Comparison of ENCODE assay signal across 8 cellular contexts in genomic region chr15:81133782-81134461, GRCh38. TPM values are rescaled to one million over a fixed set of nuclear protein-coding genes. Genes with fewer than 3 reads are reported as not detected.
A peak's percentile ranks its signal among the peaks of the same experiment; 100 is the strongest.
DNase-seq lines count a peak whose midpoint lies in the region; ATAC-seq and TF ChIP-seq lines count a peak whose summit lies in the region.

Gene CFAP161 (plus strand): TSS chr15:81134270. CDS start chr15:81134330, 60 bp downstream.

- no peaks in the 10 kb centered on the region for H3K9me3 ChIP-seq in esophagus squamous epithelium

- no peak for TF ChIP-seq POLR2A in esophagus squamous epithelium (IDR thresholded peaks at IDR 0.05)

- DNase-seq in COR-L47 (lab: John Stamatoyannopoulos, UW) = peak; percentile 84
- peak; percentile 72 for DNase-seq in NCI-H1105 treated with DMSO at 0.1 percent for 48 hours (lab: John Stamatoyannopoulos, UW)
- peak; percentile 47 for DNase-seq in activated CD4-positive, alpha-beta memory T cell treated with anti-CD3 and anti-CD28 coated beads for 36 hours
- DNase-seq in esophagus squamous epithelium (lab: John Stamatoyannopoulos, UW) = no peak
- peak; percentile 65 for DNase-seq in mucosa of gallbladder (ENCODE audit: low spot score)

- H3K27me3 ChIP-seq in esophagus squamous epithelium = peaks cover 0 to 36% (median 0%) of the 10 kb centered on the region in 4 donors

- CTCF ChIA-PET in activated CD4-positive, alpha-beta memory T cell treated with anti-CD3 and anti-CD28 coated beads for 36 hours (lab: Charles Lee) = interaction anchor here (1.2 kb wide), 1 partner anchor 132 kb away, joined by 7 read pairs; no protein-coding TSS in a partner anchor

- POLR2A ChIA-PET in activated CD4-positive, alpha-beta memory T cell treated with anti-CD3 and anti-CD28 coated beads for 36 hours (lab: Charles Lee) = no interaction called here

- H3K4me3 ChIP-seq in esophagus squamous epithelium = peak within 1 kb of the TSS in 3 of 4 donors; percentile 9 to 60 (median 33)

- H3K9me3 Mint-ChIP-seq in activated CD4-positive, alpha-beta memory T cell treated with anti-CD3 and anti-CD28 coated beads for 36 hours = no peaks in the 10 kb centered on the region
- H3K9me3 Mint-ChIP-seq in stimulated activated naive CD8-positive, alpha-beta T cell treated with anti-CD3 and anti-CD28 coated beads, Interleukin-15, Interleukin-2, amounts not matched to agents 100 ng/mL and 50 ng/mL, for 24 hours = no peaks in the 10 kb centered on the region

- H3K4me3 Mint-ChIP-seq in activated CD4-positive, alpha-beta memory T cell treated with anti-CD3 and anti-CD28 coated beads for 36 hours = peak within 1 kb of the TSS; percentile 20
- H3K4me3 Mint-ChIP-seq in stimulated activated naive CD8-positive, alpha-beta T cell treated with anti-CD3 and anti-CD28 coated beads, Interleukin-15, Interleukin-2, amounts not matched to agents 100 ng/mL and 50 ng/mL, for 24 hours = peak within 1 kb of the TSS; percentile 28

- intact Hi-C loops in activated CD4-positive, alpha-beta memory T cell treated with anti-CD3 and anti-CD28 coated beads for 36 hours (cut with micrococcal nuclease) = no loop called here
- intact Hi-C loops in esophagus squamous epithelium (cut with DNase I) = no loop called here

- peaks cover 57% of the 10 kb centered on the region for H3K27me3 Mint-ChIP-seq in activated CD4-positive, alpha-beta memory T cell treated with anti-CD3 and anti-CD28 coated beads for 36 hours
- H3K27me3 Mint-ChIP-seq in stimulated activated naive CD8-positive, alpha-beta T cell treated with anti-CD3 and anti-CD28 coated beads, Interleukin-15, Interleukin-2, amounts not matched to agents 100 ng/mL and 50 ng/mL, for 24 hours = peaks cover 56% of the 10 kb centered on the region

- H3K27ac Mint-ChIP-seq in activated CD4-positive, alpha-beta memory T cell treated with anti-CD3 and anti-CD28 coated beads for 36 hours = no peak within 1 kb of the TSS
- H3K27ac Mint-ChIP-seq in stimulated activated naive CD8-positive, alpha-beta T cell treated with anti-CD3 and anti-CD28 coated beads, Interleukin-15, Interleukin-2, amounts not matched to agents 100 ng/mL and 50 ng/mL, for 24 hours = no peak within 1 kb of the TSS

- no peaks in the 10 kb centered on the region for H3K36me3 ChIP-seq in esophagus squamous epithelium

- peaks cover 6% of the 10 kb centered on the region for H3K36me3 Mint-ChIP-seq in activated CD4-positive, alpha-beta memory T cell treated with anti-CD3 and anti-CD28 coated beads for 36 hours
- no peaks in the 10 kb centered on the region for H3K36me3 Mint-ChIP-seq in stimulated activated naive CD8-positive, alpha-beta T cell treated with anti-CD3 and anti-CD28 coated beads, Interleukin-15, Interleukin-2, amounts not matched to agents 100 ng/mL and 50 ng/mL, for 24 hours (ENCODE audit: low read depth)

- 9 to 17% methylated on average over 5 to 14 of the region's 33 CpGs for WGBS in esophagus squamous epithelium, 2 donors

- ATAC-seq in HG03571 (IDR thresholded peaks at IDR 0.05; ENCODE audit: unreplicated experiment) (no peak), GM21619 (IDR thresholded peaks at IDR 0.05; ENCODE audit: unreplicated experiment) (no peak)

- H3K4me1 Mint-ChIP-seq in activated CD4-positive, alpha-beta memory T cell treated with anti-CD3 and anti-CD28 coated beads for 36 hours (ENCODE audit: low read depth) = peaks cover 10% of the 10 kb centered on the region
- peaks cover 9% of the 10 kb centered on the region for H3K4me1 Mint-ChIP-seq in stimulated activated naive CD8-positive, alpha-beta T cell treated with anti-CD3 and anti-CD28 coated beads, Interleukin-15, Interleukin-2, amounts not matched to agents 100 ng/mL and 50 ng/mL, for 24 hours (ENCODE audit: low read depth)

- peak in 1 of 6 experiments; percentile 11 for TF ChIP-seq CTCF in esophagus squamous epithelium (IDR thresholded peaks at IDR 0.05)

- no peak within 1 kb of the TSS for H3K27ac ChIP-seq in esophagus squamous epithelium

- peaks cover 0 to 13% (median 5%) of the 10 kb centered on the region in 3 donors for H3K4me1 ChIP-seq in esophagus squamous epithelium

RNA-seq across cellular contexts. Expression of gene CFAP161, which starts in this region (rescaled TPM):
- total RNA-seq in activated CD4-positive, alpha-beta memory T cell treated with anti-CD3 and anti-CD28 coated beads for 36 hours = not detected
- total RNA-seq in esophagus squamous epithelium = under 1 TPM in 2 of 4 donors, not detected in 2; 0.38 to 0.88 TPM
- 0.17 TPM for total RNA-seq in mucosa of gallbladder

Comparison
In these comparisons a context has a peak if more than half of its experiments do, and no peak if none do; other contexts are left out.
1. Peak in DNase-seq in activated CD4-positive, alpha-beta memory T cell treated with anti-CD3 and anti-CD28 coated beads for 36 hours; RNA of the gene not detected or under 1 TPM.
2. Peak in DNase-seq in mucosa of gallbladder; RNA of the gene not detected or under 1 TPM.